Comparison of ENCODE assay signal across 17 cellular contexts in genomic region chr12:95164656-95165055, GRCh38. TPM values are rescaled to one million over a fixed set of nuclear protein-coding genes. Genes with fewer than 3 reads are reported as not detected.
A peak's percentile ranks its signal among the peaks of the same experiment; 100 is the strongest.
DNase-seq lines count a peak whose midpoint lies in the region; TF ChIP-seq lines count a peak whose summit lies in the region.
"Had no signal": no experiment of that assay in that cellular context is flagged by ENCODE, and none has a peak within 500 bp of the region (broad histone marks: within the 10 kb centered on the region; RNA-seq: fewer than 3 reads in every experiment).

No MANE protein-coding gene starts in this region.

- no peak for TF ChIP-seq CTCF in HFFc6 (IDR thresholded peaks at IDR 0.05)
- TF ChIP-seq CTCF in cardiac fibroblast (IDR thresholded peaks at IDR 0.05; ENCODE audit: low read depth, low read length): no peak
- no peak for TF ChIP-seq CTCF in mesothelial cell of epicardium (IDR thresholded peaks at IDR 0.05; ENCODE audit: unreplicated experiment)

- H3K27me3 Mint-ChIP-seq in HFFc6 (ENCODE audit: insufficient read depth): no peaks in the 10 kb centered on the region
- no peaks in the 10 kb centered on the region for H3K27me3 Mint-ChIP-seq in mesothelial cell of epicardium (ENCODE audit: low read depth)

- H3K4me3 ChIP-seq in cardiac fibroblast (replicated peaks in 1 of 2; ENCODE audit: low read depth in 2 of 2, low read length in 2 of 2): no peak overlapping the region
- H3K4me3 ChIP-seq: BLaER1 had no signal

- DNase-seq in HFFc6: peak; percentile 12
- DNase-seq in cardiac fibroblast (ENCODE audit: low read depth in 2 of 2): peak; percentile 51 to 69
- DNase-seq in mesothelial cell of epicardium (ENCODE audit: low spot score in 2 of 2, unreplicated experiment in 2 of 2): no peak
- DNase-seq in SW480 (ENCODE audit: low spot score): no peak
- no peak for DNase-seq in DMS53 treated with DMSO at 0.1 percent for 48 hours (lab: John Stamatoyannopoulos, UW; ENCODE audit: unreplicated experiment)
- no peak for DNase-seq in NCI-H2171 treated with DMSO at 0.1 percent for 48 hours (lab: John Stamatoyannopoulos, UW)
- DNase-seq in COLO829 (ENCODE audit: low spot score): no peak
- DNase-seq: activated CD4-positive, alpha-beta T cell treated with anti-CD3 and anti-CD28 coated beads, Interleukin-2, amount 10 ng/mL, durations not matched to agents 24 days and 14 days; activated CD8-positive, alpha-beta memory T cell treated with anti-CD3 and anti-CD28 coated beads, Interleukin-2, amount 50 U/mL, for 4 hours; activated gamma-delta T cell treated with Interleukin-2 at 50 U/mL for 16 hours; anterior cingulate cortex; DMS 273 treated with DMSO at 0.1 percent for 48 hours; left lung; NCI-H187; RPMI8226; stimulated activated CD4-positive, alpha-beta T cell treated with anti-CD3 and anti-CD28 coated beads, Interleukin-2, amount 100 ng/mL, for 48 hours had no signal

- H3K4me3 Mint-ChIP-seq in HFFc6 (peak overlapping the region; percentile 72), mesothelial cell of epicardium (peak overlapping the region; percentile 46)
- H3K4me3 Mint-ChIP-seq: activated CD4-positive, alpha-beta T cell treated with anti-CD3 and anti-CD28 coated beads, Interleukin-2, amount 10 ng/mL, durations not matched to agents 24 days and 14 days had no signal

- peak overlapping the region; percentile 79 for H3K27ac Mint-ChIP-seq in HFFc6
- peak overlapping the region; percentile 26 for H3K27ac Mint-ChIP-seq in mesothelial cell of epicardium
- H3K27ac Mint-ChIP-seq: activated CD4-positive, alpha-beta T cell treated with anti-CD3 and anti-CD28 coated beads, Interleukin-2, amount 10 ng/mL, durations not matched to agents 24 days and 14 days had no signal

- no peaks in the 10 kb centered on the region for H3K9me3 Mint-ChIP-seq in HFFc6
- H3K9me3 Mint-ChIP-seq in mesothelial cell of epicardium: no peaks in the 10 kb centered on the region
- H3K9me3 Mint-ChIP-seq: activated CD4-positive, alpha-beta T cell treated with anti-CD3 and anti-CD28 coated beads, Interleukin-2, amount 10 ng/mL, durations not matched to agents 24 days and 14 days had no signal

- H3K4me1 Mint-ChIP-seq in HFFc6 (ENCODE audit: low read depth): peaks cover 35% of the 10 kb centered on the region
- peaks cover 26% of the 10 kb centered on the region for H3K4me1 Mint-ChIP-seq in mesothelial cell of epicardium
- H3K4me1 Mint-ChIP-seq: activated CD4-positive, alpha-beta T cell treated with anti-CD3 and anti-CD28 coated beads, Interleukin-2, amount 10 ng/mL, durations not matched to agents 24 days and 14 days had no signal

- H3K36me3 Mint-ChIP-seq in HFFc6 (ENCODE audit: low read depth) (peaks cover 4% of the 10 kb centered on the region; the same call in 1 of the 2 replicates), mesothelial cell of epicardium (peaks cover 9% of the 10 kb centered on the region)

RNA-seq across cellular contexts. Expression of gene FGD6, which starts 52.6 kb away (rescaled TPM):
- total RNA-seq in HFFc6 (2021; fragmentation: NEBNext Ultra II Directional; extraction: Animal tissue kit (Norgen Biotek cat#: 25700)): 1 to 10 TPM; 5.5 to 6.6 (median 6.0) TPM
- 17.5 to 18.2 TPM (median 18.0 TPM) in 3 replicates for total RNA-seq in mesothelial cell of epicardium

RNA-seq across cellular contexts. Expression of gene VEZT, which starts 53.0 kb away (rescaled TPM):
- total RNA-seq in HFFc6 (2021; fragmentation: NEBNext Ultra II Directional; extraction: Animal tissue kit (Norgen Biotek cat#: 25700)): 10 to 100 TPM; 61.8 to 69.0 (median 66.2) TPM
- total RNA-seq in mesothelial cell of epicardium: 107 to 110 TPM (median 107 TPM) in 3 replicates

Comparison
In these comparisons a context has a peak if more than half of its experiments do, and no peak if none do; other contexts are left out.
1. DNase-seq: peak in HFFc6 (single experiment) and cardiac fibroblast (2 of 2); none in mesothelial cell of epicardium (0 of 2), SW480 (single experiment), DMS53 treated with DMSO at 0.1 percent for 48 hours (single experiment), NCI-H2171 treated with DMSO at 0.1 percent for 48 hours (single experiment) and COLO829 (single experiment).